Comparison of ENCODE assay signal across 20 cellular contexts in the genomic region with DNA sequence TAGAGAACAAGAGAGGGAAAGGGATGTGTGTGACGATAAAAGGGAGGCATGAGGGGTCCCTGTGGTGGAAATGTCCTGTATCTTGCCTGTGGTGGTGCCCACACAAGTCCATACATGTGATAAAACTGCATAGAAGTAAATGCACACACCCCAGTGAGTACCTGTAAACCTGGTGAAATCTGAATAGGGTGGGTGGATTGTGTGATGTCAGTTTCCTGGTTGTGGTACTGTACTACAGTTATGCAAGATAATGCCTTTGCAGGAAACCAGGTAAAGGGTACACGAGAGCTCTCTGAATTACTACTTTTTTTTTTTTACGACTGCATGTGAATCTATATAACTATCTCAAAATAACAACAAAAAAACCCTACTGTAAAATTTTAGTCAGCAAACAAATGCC.
"Had no signal": no experiment of that assay in that cellular context is flagged by ENCODE, and none has a peak within 500 bp of the region (broad histone marks: within the 10 kb centered on the region; RNA-seq: fewer than 3 reads in every experiment).

No MANE protein-coding gene starts in this region.

- H3K9me3 Mint-ChIP-seq: dendritic cell treated with granulocyte-macrophage colony-stimulating factor and Interleukin-4, amounts not matched to agents 40 ng/mL and 50 ng/mL, for 4 days; effector memory CD8-positive, alpha-beta T cell; nephron had no signal

- DNase-seq: activated CD4-positive, alpha-beta T cell treated with anti-CD3 and anti-CD28 coated beads, Interleukin-2, amount 50 U/mL, for 48 hours; activated CD4-positive, CD25-positive, alpha-beta regulatory T cell treated with anti-CD3 and anti-CD28 coated beads, Interleukin-2, amount 50 U/mL, for 72 hours; activated gamma-delta T cell treated with Interleukin-2 at 50 U/mL for 16 hours; activated T-cell treated with anti-CD3 and anti-CD28 coated beads, Interleukin-2, amount 50 U/mL, for 48 hours; amygdala; effector memory CD8-positive, alpha-beta T cell; islet precursor cell; left lung; occipital lobe; SK-N-SH; stimulated activated CD4-positive, alpha-beta T cell treated with anti-CD3 and anti-CD28 coated beads, Interleukin-2, amount 100 ng/mL, for 48 hours; stimulated activated naive B cell treated with anti-CD40 and anti-IgM and Interleukin-4, amounts not matched to agents 10 μg/mL and 1 μg/mL and 100 μg/mL, for 72 hours; T-helper 1 cell; T1000; transverse colon had no signal

- H3K36me3 Mint-ChIP-seq: brain had no signal

- ATAC-seq: effector memory CD8-positive, alpha-beta T cell; left lung; stimulated activated naive B cell treated with anti-CD40 and anti-IgM and Interleukin-4, amounts not matched to agents 10 μg/mL and 1 μg/mL and 100 μg/mL, for 72 hours had no signal

- H3K36me3 ChIP-seq: left lung, right atrium auricular region, transverse colon had no signal

- H3K4me1 ChIP-seq: left lung, right atrium auricular region, transverse colon had no signal

- H3K27me3 ChIP-seq: left lung, right atrium auricular region, transverse colon had no signal

- H3K4me3 Mint-ChIP-seq: brain; dendritic cell treated with granulocyte-macrophage colony-stimulating factor and Interleukin-4, amounts not matched to agents 40 ng/mL and 50 ng/mL, for 4 days; effector memory CD8-positive, alpha-beta T cell; nephron; stimulated activated naive B cell treated with anti-CD40 and anti-IgM and Interleukin-4, amounts not matched to agents 10 μg/mL and 1 μg/mL and 100 μg/mL, for 72 hours had no signal

- H3K27ac Mint-ChIP-seq: dendritic cell treated with granulocyte-macrophage colony-stimulating factor and Interleukin-4, amounts not matched to agents 40 ng/mL and 50 ng/mL, for 4 days; effector memory CD8-positive, alpha-beta T cell; progenitor cell of endocrine pancreas; stimulated activated naive B cell treated with anti-CD40 and anti-IgM and Interleukin-4, amounts not matched to agents 10 μg/mL and 1 μg/mL and 100 μg/mL, for 72 hours had no signal

- H3K27ac ChIP-seq: left lung, right atrium auricular region, transverse colon had no signal

- H3K4me3 ChIP-seq: left lung, right atrium auricular region, transverse colon had no signal

- H3K4me1 Mint-ChIP-seq: brain had no signal

- H3K9me3 ChIP-seq: left lung, right atrium auricular region, SK-N-SH, transverse colon had no signal

- H3K27me3 Mint-ChIP-seq: dendritic cell treated with granulocyte-macrophage colony-stimulating factor and Interleukin-4, amounts not matched to agents 40 ng/mL and 50 ng/mL, for 4 days; effector memory CD8-positive, alpha-beta T cell; progenitor cell of endocrine pancreas; stimulated activated naive B cell treated with anti-CD40 and anti-IgM and Interleukin-4, amounts not matched to agents 10 μg/mL and 1 μg/mL and 100 μg/mL, for 72 hours had no signal
